8 cellular contexts compared by ENCODE assay signal in genomic region chr12:56684745-56685369, GRCh38. TPM values are rescaled to one million over a fixed set of nuclear protein-coding genes. Genes with fewer than 3 reads are reported as not detected.
DNase-seq lines count a peak whose midpoint lies in the region; ATAC-seq and TF ChIP-seq lines count a peak whose summit lies in the region.

No MANE protein-coding gene starts in this region.

- H3K79me2 ChIP-seq in Karpas-422 (ENCODE audit: low read length): peaks cover 86% of the 10 kb centered on the region

- no peaks in the 10 kb centered on the region for H3K9me2 ChIP-seq in Karpas-422 (replicated peaks; ENCODE audit: insufficient read depth, low read length)

- H2AFZ ChIP-seq in Karpas-422 (ENCODE audit: low read length): no peak overlapping the region

- peaks cover 35% of the 10 kb centered on the region for H3K4me1 ChIP-seq in Karpas-422 (ENCODE audit: low read length)

- peaks cover 0 to 42% (median 4%) of the 10 kb centered on the region in 3 donors for H3K36me3 Mint-ChIP-seq in naive thymus-derived CD8-positive, alpha-beta T cell

- peaks cover 0 to 2% (median 0%) of the 10 kb centered on the region in 5 donors for H3K27me3 Mint-ChIP-seq in naive thymus-derived CD8-positive, alpha-beta T cell

- H3K27ac Mint-ChIP-seq in naive thymus-derived CD8-positive, alpha-beta T cell: peak overlapping the region; percentile 90 to 100 (median 97)

- no peak overlapping the region for H3K27ac ChIP-seq in Karpas-422 (ENCODE audit: low read length)

- peaks cover 42% of the 10 kb centered on the region for H4K20me1 ChIP-seq in Karpas-422 (ENCODE audit: insufficient read depth, low read depth, low read length)

- H3K4me3 ChIP-seq in BJ (ENCODE audit: low read depth, low read length): peak overlapping the region; percentile 7
- no peak overlapping the region for H3K4me3 ChIP-seq in Karpas-422 (ENCODE audit: low read length)

- no peaks in the 10 kb centered on the region for H3K9me3 ChIP-seq in Karpas-422 (ENCODE audit: low read length)

- no peaks in the 10 kb centered on the region; the same call in 1 of the 2 replicates for H3K36me3 ChIP-seq in BJ (ENCODE audit: control insufficient read depth, insufficient read depth, low read length)
- peaks cover 38% of the 10 kb centered on the region; the same call in 1 of the 2 replicates for H3K36me3 ChIP-seq in Karpas-422 (ENCODE audit: insufficient read depth, low read length)

- TF ChIP-seq CTCF in BJ (IDR thresholded peaks at IDR 0.05; ENCODE audit: insufficient read depth, low read depth, low read length): no peak

- POLR2A ChIA-PET in BJ (lab: Charles Lee): interaction anchor here (1.1 kb wide), 1 partner anchor 40 kb away, joined by 3 read pairs; the partner anchor contains the start of gene NACA
- POLR2A ChIA-PET in naive thymus-derived CD8-positive, alpha-beta T cell (lab: Charles Lee): interaction anchor here (0.7 to 7.7 kb wide), 9 partner anchors 9 to 378 kb away, joined by 4 to 218 read pairs (median 63); partner anchors contain the start of genes ATP5F1B, BAZ2A, IL23A and NACA

- H3K4me3 Mint-ChIP-seq in naive thymus-derived CD8-positive, alpha-beta T cell: peak overlapping the region; percentile 89 to 100 (median 99)

- DNase-seq in BJ (ENCODE audit: low read depth): no peak
- no peak for DNase-seq in Karpas-422
- DNase-seq in dermis blood vessel endothelial cell: peak; percentile 10
- DNase-seq in naive thymus-derived CD8-positive, alpha-beta T cell: peak in 2 of 10 donors; percentile 25 to 29
- no peak for DNase-seq in stimulated activated CD4-positive, alpha-beta T cell treated with anti-CD3 and anti-CD28 coated beads, Interleukin-4, amount 100 ng/mL, for 4 hours

- CTCF ChIA-PET in BJ (lab: Yijun Ruan, JAX): interaction anchor here (0.9 to 1.6 kb wide), 3 partner anchors 13 to 56 kb away, joined by 3 to 4 read pairs (median 3); no protein-coding TSS in a partner anchor

- no peak for ATAC-seq in naive thymus-derived CD8-positive, alpha-beta T cell
- ATAC-seq in GM19397 (IDR thresholded peaks at IDR 0.05; ENCODE audit: unreplicated experiment): no peak
- no peak for ATAC-seq in GM19452 (IDR thresholded peaks at IDR 0.05; ENCODE audit: unreplicated experiment)
- ATAC-seq in GM19395 (IDR thresholded peaks at IDR 0.05; ENCODE audit: unreplicated experiment): no peak

- H3K4me2 ChIP-seq in Karpas-422 (ENCODE audit: low read depth, low read length, poor library complexity, severe bottlenecking): peak overlapping the region; percentile 31

- H3K9me3 Mint-ChIP-seq in naive thymus-derived CD8-positive, alpha-beta T cell: no peaks in the 10 kb centered on the region

- H3K27me3 ChIP-seq in BJ (ENCODE audit: control insufficient read depth, insufficient read depth, low read length): no peaks in the 10 kb centered on the region
- H3K27me3 ChIP-seq in Karpas-422 (ENCODE audit: low read length): no peaks in the 10 kb centered on the region

- H3K4me1 Mint-ChIP-seq in naive thymus-derived CD8-positive, alpha-beta T cell: peaks cover 23 to 64% (median 54%) of the 10 kb centered on the region in 4 donors

- H3K9ac ChIP-seq in Karpas-422 (ENCODE audit: low read length): no peak overlapping the region

RNA-seq across cellular contexts. Expression of gene PTGES3, which starts 3.2 kb away (rescaled TPM):
- polyA plus RNA-seq in BJ (2011; rRNA removed): 24.7 and 49.1 TPM in 2 replicates
- 10.9 and 22.7 TPM in 2 replicates for polyA minus RNA-seq in BJ (2011; rRNA and poly(A)+ RNA removed)
- 49.4 and 126 TPM in 2 replicates for total RNA-seq in Karpas-422 (2014; rRNA removed; shearing (Covaris generic); ENCODE audit: low replicate concordance)
- 54.1 and 116 TPM in 2 replicates for total RNA-seq in dermis blood vessel endothelial cell
- total RNA-seq in naive thymus-derived CD8-positive, alpha-beta T cell: 100 to 1,000 TPM; 179 to 197 TPM
- polyA plus RNA-seq in naive thymus-derived CD8-positive, alpha-beta T cell: 100 to 1,000 TPM; 229 to 236 (median 234) TPM

RNA-seq across cellular contexts. Expression of gene ATP5F1B, which starts 39.1 kb away (rescaled TPM):
- 852 and 1,032 TPM in 2 replicates for polyA plus RNA-seq in BJ (2011; rRNA removed)
- 473 and 813 TPM in 2 replicates for polyA minus RNA-seq in BJ (2011; rRNA and poly(A)+ RNA removed)
- 520 and 674 TPM in 2 replicates for total RNA-seq in Karpas-422 (2014; rRNA removed; shearing (Covaris generic); ENCODE audit: low replicate concordance)
- total RNA-seq in dermis blood vessel endothelial cell: 402 and 579 TPM in 2 replicates
- 100 to 1,000 TPM; 269 to 285 TPM for total RNA-seq in naive thymus-derived CD8-positive, alpha-beta T cell
- polyA plus RNA-seq in naive thymus-derived CD8-positive, alpha-beta T cell: 100 to 1,000 TPM; 724 to 879 (median 771) TPM

RNA-seq across cellular contexts. Expression of gene NACA, which starts 40.2 kb away (rescaled TPM):
- polyA plus RNA-seq in BJ (2011; rRNA removed): 678 and 921 TPM in 2 replicates
- 233 and 521 TPM in 2 replicates for polyA minus RNA-seq in BJ (2011; rRNA and poly(A)+ RNA removed)
- 1,908 and 2,309 TPM in 2 replicates for total RNA-seq in Karpas-422 (2014; rRNA removed; shearing (Covaris generic); ENCODE audit: low replicate concordance)
- 1,174 and 1,321 TPM in 2 replicates for total RNA-seq in dermis blood vessel endothelial cell
- 1,000 to 10,000 TPM; 1,471 to 1,474 TPM for total RNA-seq in naive thymus-derived CD8-positive, alpha-beta T cell
- polyA plus RNA-seq in naive thymus-derived CD8-positive, alpha-beta T cell: 1,000 to 10,000 TPM; 1,330 to 1,441 (median 1,344) TPM

RNA-seq across cellular contexts. Expression of gene BAZ2A, which starts 54.7 kb away (rescaled TPM):
- 45.3 and 65.1 TPM in 2 replicates for polyA plus RNA-seq in BJ (2011; rRNA removed)
- polyA minus RNA-seq in BJ (2011; rRNA and poly(A)+ RNA removed): 78.2 and 103 TPM in 2 replicates
- total RNA-seq in Karpas-422 (2014; rRNA removed; shearing (Covaris generic); ENCODE audit: low replicate concordance): 43.1 and 48.7 TPM in 2 replicates
- 23.5 and 40.9 TPM in 2 replicates for total RNA-seq in dermis blood vessel endothelial cell
- 100 to 1,000 TPM; 198 to 202 TPM for total RNA-seq in naive thymus-derived CD8-positive, alpha-beta T cell
- 10 to 100 TPM; 14.3 to 29.5 (median 24.1) TPM for polyA plus RNA-seq in naive thymus-derived CD8-positive, alpha-beta T cell
